ENCODE assay signal across 2 cellular contexts in the genomic region with DNA sequence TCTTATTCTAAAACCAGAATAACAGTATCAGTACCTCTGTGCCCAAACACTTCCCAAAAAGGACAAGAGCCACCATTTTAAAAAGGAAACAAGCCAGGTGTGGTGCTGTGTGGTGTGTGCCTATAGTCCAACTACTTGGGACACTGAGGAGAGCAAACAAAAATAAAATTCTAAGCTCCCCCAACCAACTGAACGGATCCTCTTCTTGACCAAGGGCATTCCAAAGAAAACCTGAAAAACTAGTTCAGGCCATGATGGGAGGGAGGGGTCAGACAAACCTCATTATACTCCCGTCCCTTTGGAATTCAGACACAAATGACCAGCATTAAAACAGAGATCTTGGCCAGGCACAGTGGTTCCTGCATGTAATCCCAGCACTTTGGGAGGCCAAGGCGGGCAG.
TF ChIP-seq lines count a peak whose summit lies in the region.

No MANE protein-coding gene starts in this region.

TF ChIP-seq in HCT116, 20 proteins besides CTCF, POLR2A, EP300 and RAD21:
- TF ChIP-seq, protein P1, sequence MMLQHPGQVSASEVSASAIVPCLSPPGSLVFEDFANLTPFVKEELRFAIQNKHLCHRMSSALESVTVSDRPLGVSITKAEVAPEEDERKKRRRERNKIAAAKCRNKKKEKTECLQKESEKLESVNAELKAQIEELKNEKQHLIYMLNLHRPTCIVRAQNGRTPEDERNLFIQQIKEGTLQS (IDR thresholded peaks at IDR 0.05): no peak
- TF ChIP-seq POLR2AphosphoS5 (IDR thresholded peaks at IDR 0.05; ENCODE audit: low read depth, low read length) (no peak), CBX3 (IDR thresholded peaks at IDR 0.05; ENCODE audit: low read depth) (no peak), TCF7L2 (IDR thresholded peaks at IDR 0.05; ENCODE audit: borderline replicate concordance, extremely low read depth, insufficient read depth, insufficient read length) (no peak), ZFX (IDR thresholded peaks at IDR 0.05) (no peak), EZH2 (IDR thresholded peaks at IDR 0.05) (no peak), FOSL1 (IDR thresholded peaks at IDR 0.05; ENCODE audit: low read depth) (no peak)
- TF ChIP-seq, protein P2, sequence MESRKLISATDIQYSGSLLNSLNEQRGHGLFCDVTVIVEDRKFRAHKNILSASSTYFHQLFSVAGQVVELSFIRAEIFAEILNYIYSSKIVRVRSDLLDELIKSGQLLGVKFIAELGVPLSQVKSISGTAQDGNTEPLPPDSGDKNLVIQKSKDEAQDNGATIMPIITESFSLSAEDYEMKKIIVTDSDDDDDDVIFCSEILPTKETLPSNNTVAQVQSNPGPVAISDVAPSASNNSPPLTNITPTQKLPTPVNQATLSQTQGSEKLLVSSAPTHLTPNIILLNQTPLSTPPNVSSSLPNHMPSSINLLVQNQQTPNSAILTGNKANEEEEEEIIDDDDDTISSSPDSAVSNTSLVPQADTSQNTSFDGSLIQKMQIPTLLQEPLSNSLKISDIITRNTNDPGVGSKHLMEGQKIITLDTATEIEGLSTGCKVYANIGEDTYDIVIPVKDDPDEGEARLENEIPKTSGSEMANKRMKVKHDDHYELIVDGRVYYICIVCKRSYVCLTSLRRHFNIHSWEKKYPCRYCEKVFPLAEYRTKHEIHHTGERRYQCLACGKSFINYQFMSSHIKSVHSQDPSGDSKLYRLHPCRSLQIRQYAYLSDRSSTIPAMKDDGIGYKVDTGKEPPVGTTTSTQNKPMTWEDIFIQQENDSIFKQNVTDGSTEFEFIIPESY (IDR thresholded peaks at IDR 0.05; ENCODE audit: extremely low read depth, insufficient replicate concordance, low read length): no peak

TF ChIP-seq in H1, 55 proteins besides CTCF, POLR2A, EP300 and RAD21:
- TF ChIP-seq CTBP2 (IDR thresholded peaks at IDR 0.05; ENCODE audit: borderline replicate concordance, insufficient read depth, insufficient read length, low read length): no peak
- TF ChIP-seq JUN (IDR thresholded peaks at IDR 0.05; ENCODE audit: low read depth, low read length): no peak
- TF ChIP-seq HDAC6 (IDR thresholded peaks at IDR 0.05; ENCODE audit: low read depth, low read length): no peak
- no peak for TF ChIP-seq SIN3A (conservative IDR thresholded peaks at IDR 0.05 in 1 of 2, IDR thresholded peaks at IDR 0.05 in 1 of 2; ENCODE audit: low read depth in 1 of 2, low read length in 2 of 2)
- peak; percentile 87 for TF ChIP-seq SP1 (IDR thresholded peaks at IDR 0.05; ENCODE audit: low read depth, low read length)
- TF ChIP-seq POU5F1 (IDR thresholded peaks at IDR 0.05; ENCODE audit: low read depth, low read length): no peak
- no peak for TF ChIP-seq SRF (IDR thresholded peaks at IDR 0.05; ENCODE audit: low read depth, low read length)
- no peak for TF ChIP-seq SIX5 (IDR thresholded peaks at IDR 0.05; ENCODE audit: low read depth, low read length)
- TF ChIP-seq MAFK (IDR thresholded peaks at IDR 0.05; ENCODE audit: low read depth, low read length): no peak
- TF ChIP-seq ASH2L (IDR thresholded peaks at IDR 0.05; ENCODE audit: low read length): peak; percentile 81
- TF ChIP-seq ATF2 (IDR thresholded peaks at IDR 0.05; ENCODE audit: low read length): no peak
- peak; percentile 52; the same call in 1 of the 2 replicates for TF ChIP-seq RBBP5 (IDR thresholded peaks at IDR 0.05; ENCODE audit: borderline replicate concordance, low read depth, low read length)
- TF ChIP-seq JUND (IDR thresholded peaks at IDR 0.05; ENCODE audit: low read length): no peak
- TF ChIP-seq SIRT6 (IDR thresholded peaks at IDR 0.05; ENCODE audit: low read length): no peak
- TF ChIP-seq BACH1 (IDR thresholded peaks at IDR 0.05; ENCODE audit: low read length): no peak
- TF ChIP-seq PHF8 (conservative IDR thresholded peaks at IDR 0.05; ENCODE audit: low read depth, low read length): no peak
- TF ChIP-seq GABPA (IDR thresholded peaks at IDR 0.05; ENCODE audit: borderline replicate concordance, insufficient read depth, low read length): no peak
- TF ChIP-seq SAP30 (IDR thresholded peaks at IDR 0.05; ENCODE audit: insufficient read depth, insufficient replicate concordance, low read length): no peak
- no peak for TF ChIP-seq TAF7 (optimal IDR thresholded peaks at IDR 0.05; ENCODE audit: borderline replicate concordance, low read depth, low read length)
- TF ChIP-seq, protein P1 (IDR thresholded peaks at IDR 0.05; ENCODE audit: insufficient read depth, low read depth, low read length): no peak
- TF ChIP-seq TAF1 (IDR thresholded peaks at IDR 0.05; ENCODE audit: low read depth, low read length): peak; percentile 30; the same call in 1 of the 2 replicates
- TF ChIP-seq TEAD4 (IDR thresholded peaks at IDR 0.05; ENCODE audit: low read depth, low read length): no peak
